In the genomic region with DNA sequence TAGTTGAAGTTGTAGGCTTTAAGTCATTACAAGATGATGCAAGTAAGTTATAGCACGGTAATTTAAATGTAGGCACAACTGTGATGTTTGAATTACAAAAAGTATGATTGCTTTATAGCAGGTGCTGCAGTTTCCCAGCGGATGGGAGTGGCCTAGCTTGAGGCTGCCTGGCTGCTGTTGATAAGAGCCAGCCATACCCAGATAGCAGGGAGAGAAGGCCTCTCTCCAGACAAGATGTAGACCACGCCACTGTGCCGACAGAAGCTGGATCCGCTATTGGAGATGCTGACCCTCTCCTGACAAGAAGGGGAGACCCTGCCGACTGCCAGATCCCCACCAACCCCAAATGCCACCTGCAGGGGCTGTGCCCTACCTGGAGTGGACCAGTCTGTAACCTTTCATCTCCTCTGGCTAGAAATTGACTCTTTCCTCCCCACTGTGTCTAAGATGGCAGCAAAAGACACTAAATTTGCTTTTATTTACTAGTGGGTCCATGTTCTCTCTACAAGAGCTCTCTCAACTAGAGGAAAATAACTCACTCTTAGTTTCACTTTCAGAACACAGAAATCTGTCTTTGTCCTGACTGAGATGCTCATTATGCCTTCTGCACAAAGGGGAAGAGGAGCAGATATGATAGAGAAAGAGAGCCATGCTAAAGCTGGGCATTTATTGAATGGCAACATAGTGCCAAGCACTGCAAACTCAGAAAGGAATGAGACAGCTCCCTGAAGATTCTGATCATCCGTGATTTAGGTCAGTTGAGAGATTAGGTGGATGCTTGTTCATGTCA, we compare ENCODE assay signal across 12 cellular contexts.
A peak's percentile ranks its signal among the peaks of the same experiment; 100 is the strongest.
DNase-seq lines count a peak whose midpoint lies in the region; FAIRE-seq and TF ChIP-seq lines count a peak whose summit lies in the region.
"Had no signal": no experiment of that assay in that cellular context is flagged by ENCODE, and none has a peak within 500 bp of the region (broad histone marks: within the 10 kb centered on the region; RNA-seq: fewer than 3 reads in every experiment).

No MANE protein-coding gene starts in this region.

- no peak overlapping the region for H3K27ac ChIP-seq in adrenal gland
- H3K27ac ChIP-seq: left ventricle myocardium inferior had no signal

- intact Hi-C loops in adrenal gland (cut with DNase I) = no loop called here

- in situ Hi-C loops in GM13976 (cut with MboI; ENCODE audit: low sequenced_read_pairs, unreplicated experiment) = no loop called here

- H3K27me3 ChIP-seq in BE2C (no peaks in the 10 kb centered on the region), endocrine pancreas (ENCODE audit: control insufficient read depth, insufficient read depth, low read length) (no peaks in the 10 kb centered on the region), adrenal gland (no peaks in the 10 kb centered on the region)

- no peak overlapping the region for H3K4me3 ChIP-seq in BE2C (ENCODE audit: low read depth, low read length)
- H3K4me3 ChIP-seq in endocrine pancreas (ENCODE audit: control insufficient read depth, insufficient read depth, low read length) = peak overlapping the region; percentile 3
- H3K4me3 ChIP-seq in adrenal gland = no peak overlapping the region
- H3K4me3 ChIP-seq: left ventricle myocardium inferior had no signal

- H3K4me1 ChIP-seq in BE2C (no peaks in the 10 kb centered on the region), endocrine pancreas (ENCODE audit: control insufficient read depth, insufficient read depth, low read length) (no peaks in the 10 kb centered on the region), adrenal gland (replicated peaks in 1 of 2) (no peaks in the 10 kb centered on the region)
- H3K4me1 ChIP-seq: left ventricle myocardium inferior had no signal

- TF ChIP-seq POLR2A in adrenal gland (IDR thresholded peaks at IDR 0.05) = no peak

- H3K36me3 ChIP-seq in BE2C = no peaks in the 10 kb centered on the region
- H3K36me3 ChIP-seq in endocrine pancreas (ENCODE audit: control insufficient read depth, insufficient read depth, low read length) = no peaks in the 10 kb centered on the region
- H3K36me3 ChIP-seq in adrenal gland (replicated peaks in 1 of 2) = no peaks in the 10 kb centered on the region
- H3K36me3 ChIP-seq: left ventricle myocardium inferior had no signal

- H3K9me3 ChIP-seq in BE2C (no peaks in the 10 kb centered on the region; the same call in 1 of the 2 replicates), endocrine pancreas (ENCODE audit: control insufficient read depth, low read length) (no peaks in the 10 kb centered on the region), adrenal gland (replicated peaks in 1 of 3) (no peaks in the 10 kb centered on the region)

- DNase-seq in BE2C (peak; percentile 32), GM13976 (ENCODE audit: low spot score) (peak; percentile 31), RPMI7951 (ENCODE audit: low read depth) (peak; percentile 38), mesenteric fat pad (ENCODE audit: low spot score) (no peak), hepatic stellate cell (ENCODE audit: low spot score) (no peak), adrenal gland (no peak), urothelium cell line (ENCODE audit: low spot score) (no peak)
- DNase-seq: effector CD4-positive, alpha-beta T cell; left ventricle myocardium inferior; NCI-H526 treated with DMSO at 0.1 percent for 48 hours; occipital lobe had no signal

- no peak overlapping the region for H3K9ac ChIP-seq in endocrine pancreas (ENCODE audit: control insufficient read depth, insufficient read depth, low read length)

- TF ChIP-seq CTCF in BE2C (IDR thresholded peaks at IDR 0.05; ENCODE audit: low read depth, low read length) = no peak
- TF ChIP-seq CTCF in GM13976 (IDR thresholded peaks at IDR 0.05; ENCODE audit: borderline replicate concordance, control extremely low read depth, extremely low read depth, insufficient read depth, missing control alignments) = no peak
- TF ChIP-seq CTCF in adrenal gland (IDR thresholded peaks at IDR 0.05) = no peak

- 72 to 78% (median 74%) methylated on average over 6 to 7 of the region's 7 CpGs for WGBS in adrenal gland, 4 donors

- FAIRE-seq in urothelium cell line (lab: Jason Lieb, UNC) = no peak

Comparison
In these comparisons a context has a peak if more than half of its experiments do, and no peak if none do; other contexts are left out.
1. DNase-seq: peak in BE2C (single experiment), GM13976 (single experiment) and RPMI7951 (single experiment); none in mesenteric fat pad (single experiment), hepatic stellate cell (single experiment), adrenal gland (0 of 7) and urothelium cell line (single experiment).